8 cellular contexts compared by ENCODE assay signal in the genomic region with DNA sequence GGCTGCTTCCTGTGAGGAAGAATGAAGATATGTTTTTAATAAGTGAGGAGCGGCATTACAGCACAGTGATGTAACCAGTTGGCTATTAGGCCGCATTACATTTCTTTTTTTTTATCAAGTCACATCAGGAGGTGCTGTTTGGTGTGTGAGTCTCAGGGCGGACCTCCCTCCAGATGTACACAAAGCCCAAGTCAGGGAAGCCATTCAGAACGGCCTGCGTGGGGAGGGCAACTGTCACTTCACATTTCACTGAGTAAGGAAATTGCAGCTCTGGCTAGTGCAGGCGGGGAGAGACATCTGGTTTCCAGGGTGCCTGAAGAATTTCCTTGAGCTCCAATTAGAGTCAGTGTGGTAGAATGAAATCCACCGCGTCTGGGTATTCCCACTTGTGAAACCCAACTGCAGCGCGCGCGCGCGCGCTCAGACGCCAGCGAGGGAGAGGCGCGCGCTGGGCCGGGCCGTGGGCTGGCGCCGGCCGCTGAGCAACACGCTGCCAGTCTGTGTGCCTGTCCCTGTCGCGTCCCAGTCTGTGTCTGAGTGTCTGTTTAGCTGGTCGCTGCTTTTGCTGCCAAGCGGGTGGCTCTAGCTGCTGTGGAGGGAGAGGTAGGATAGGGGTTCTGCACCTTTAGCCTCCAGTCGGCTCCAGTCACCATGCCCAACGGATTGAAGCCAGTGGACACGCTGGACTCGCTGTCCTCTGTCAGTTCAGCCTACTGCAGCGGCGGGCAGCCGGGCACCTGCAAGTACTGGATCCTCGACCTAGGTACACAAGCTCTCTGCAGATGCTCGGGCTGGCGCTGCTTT.
DNase-seq lines count a peak whose midpoint lies in the region; ATAC-seq lines count a peak whose summit lies in the region.

No MANE protein-coding gene starts in this region.

- H3K27ac ChIP-seq in skin epidermis = peak overlapping the region in 14 of 21 experiments; percentile 3 to 85 (median 68)

- no peak for ATAC-seq in stimulated activated naive CD8-positive, alpha-beta T cell treated with anti-CD3 and anti-CD28 coated beads, Interleukin-15, amount 100 ng/mL, for 72 hours
- no peak for ATAC-seq in HG02852 (IDR thresholded peaks at IDR 0.05; ENCODE audit: unreplicated experiment)

- H3K9me3 Mint-ChIP-seq in stimulated activated naive CD8-positive, alpha-beta T cell treated with anti-CD3 and anti-CD28 coated beads, Interleukin-15, amount 100 ng/mL, for 72 hours = peaks cover 5 to 10% of the 10 kb centered on the region in 2 donors

- in situ Hi-C loops in ACHN (cut with HindIII; ENCODE audit: low pct_ligation_motif_present, low pct_unique_long_range_greater_than_20kb, low sequenced_read_pairs) = no loop called here

- peak overlapping the region in 1 of 2 donors; percentile 74 for H3K27ac Mint-ChIP-seq in stimulated activated naive CD8-positive, alpha-beta T cell treated with anti-CD3 and anti-CD28 coated beads, Interleukin-15, amount 100 ng/mL, for 72 hours

- H3K4me3 Mint-ChIP-seq in stimulated activated naive CD8-positive, alpha-beta T cell treated with anti-CD3 and anti-CD28 coated beads, Interleukin-15, amount 100 ng/mL, for 72 hours = no peak overlapping the region

- H3K4me1 Mint-ChIP-seq in stimulated activated naive CD8-positive, alpha-beta T cell treated with anti-CD3 and anti-CD28 coated beads, Interleukin-15, amount 100 ng/mL, for 72 hours = peaks cover 38% of the 10 kb centered on the region

- peak; percentile 94 for DNase-seq in HS-5 (ENCODE audit: low read depth)
- DNase-seq in brain pericyte (ENCODE audit: low read depth, low spot score) = peak; percentile 89
- peak; percentile 62 for DNase-seq in kidney tubule cell (ENCODE audit: low spot score)
- no peak for DNase-seq in HPDE6-E6E7 (ENCODE audit: extremely low spot score)
- no peak for DNase-seq in ACHN
- no peak for DNase-seq in stimulated activated naive CD8-positive, alpha-beta T cell treated with anti-CD3 and anti-CD28 coated beads, Interleukin-15, amount 100 ng/mL, for 72 hours

- peaks cover 10% of the 10 kb centered on the region for H3K27me3 Mint-ChIP-seq in stimulated activated naive CD8-positive, alpha-beta T cell treated with anti-CD3 and anti-CD28 coated beads, Interleukin-15, amount 100 ng/mL, for 72 hours

- peak overlapping the region; percentile 6 to 40 (median 26) for H3K4me3 ChIP-seq in skin epidermis

Comparison
In these comparisons a context has a peak if more than half of its experiments do, and no peak if none do; other contexts are left out.
1. DNase-seq: peak in HS-5 (single experiment), brain pericyte (single experiment) and kidney tubule cell (single experiment); none in HPDE6-E6E7 (single experiment), ACHN (single experiment) and stimulated activated naive CD8-positive, alpha-beta T cell treated with anti-CD3 and anti-CD28 coated beads, Interleukin-15, amount 100 ng/mL, for 72 hours (0 of 2).